ENCODE assay signal across 8 cellular contexts in the genomic region with DNA sequence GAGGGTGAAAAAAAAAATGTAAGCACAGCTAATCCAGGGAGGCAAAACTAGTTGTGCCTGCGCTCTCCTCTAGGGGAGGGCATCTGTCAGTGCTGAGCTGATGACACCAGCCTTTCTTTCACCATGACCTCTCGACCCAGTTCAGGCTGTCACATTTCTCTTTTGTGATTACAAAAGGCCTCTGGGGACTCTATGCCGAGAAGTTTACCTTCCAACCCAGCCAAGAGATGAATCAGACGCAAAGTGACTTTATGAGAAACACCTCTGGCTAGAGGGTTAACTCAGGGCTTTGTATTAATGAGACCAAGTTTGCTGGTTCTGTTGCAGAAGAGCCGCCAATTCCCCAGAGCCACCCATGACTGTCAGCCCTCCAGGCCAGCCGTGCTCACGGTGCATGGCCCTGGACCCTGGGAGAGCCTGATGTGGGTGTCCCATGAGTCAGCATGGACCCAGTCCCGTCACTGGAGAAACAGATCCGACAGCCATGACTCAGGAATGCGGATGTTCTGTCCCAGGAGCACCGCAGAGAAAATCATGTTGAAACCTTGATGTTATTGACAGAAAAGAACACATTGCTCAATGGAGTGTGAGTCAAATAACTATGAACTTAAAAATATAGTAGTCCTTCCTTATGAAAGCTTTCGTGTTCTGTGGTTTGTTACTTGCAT.
DNase-seq lines count a peak whose midpoint lies in the region; ATAC-seq and TF ChIP-seq lines count a peak whose summit lies in the region.

No MANE protein-coding gene starts in this region.

- ATAC-seq in HG03135 (IDR thresholded peaks at IDR 0.05; ENCODE audit: unreplicated experiment) (peak; percentile 60), HG03439 (IDR thresholded peaks at IDR 0.05; ENCODE audit: unreplicated experiment) (no peak)

- H3K4me3 ChIP-seq in kidney epithelial cell (ENCODE audit: low read depth, low read length), result no peak overlapping the region

- no peaks in the 10 kb centered on the region for H3K27me3 ChIP-seq in kidney epithelial cell (ENCODE audit: control insufficient read depth, insufficient read depth, low read length)

- DNase-seq in GM04503 (ENCODE audit: low read depth), result peak; percentile 98
- DNase-seq in amniotic epithelial cell (ENCODE audit: low read depth), result peak; percentile 97
- peak; percentile 51 for DNase-seq in kidney epithelial cell (ENCODE audit: low read depth)
- no peak for DNase-seq in NCI-H146 treated with DMSO at 0.1 percent for 48 hours (lab: John Stamatoyannopoulos, UW; ENCODE audit: unreplicated experiment)
- no peak for DNase-seq in activated effector memory CD4-positive, alpha-beta T cell treated with anti-CD3 and anti-CD28 coated beads, Interleukin-2, amount 50 U/mL, for 16 hours
- DNase-seq in dermis blood vessel endothelial cell, result no peak

- no peak for TF ChIP-seq CTCF in kidney epithelial cell (IDR thresholded peaks at IDR 0.05; ENCODE audit: insufficient read depth, low read length, poor library complexity, severe bottlenecking)

- no peaks in the 10 kb centered on the region for H3K36me3 ChIP-seq in kidney epithelial cell (ENCODE audit: control insufficient read depth, insufficient read depth, low read length)

Comparison
In these comparisons a context has a peak if more than half of its experiments do, and no peak if none do; other contexts are left out.
1. DNase-seq: peak in GM04503 (single experiment), amniotic epithelial cell (single experiment) and kidney epithelial cell (single experiment); none in NCI-H146 treated with DMSO at 0.1 percent for 48 hours (single experiment), activated effector memory CD4-positive, alpha-beta T cell treated with anti-CD3 and anti-CD28 coated beads, Interleukin-2, amount 50 U/mL, for 16 hours (single experiment) and dermis blood vessel endothelial cell (single experiment).